Comparison of ENCODE assay signal across 27 cellular contexts in genomic region chr1:232662910-232663309, GRCh38.
"Had no signal": no experiment of that assay in that cellular context is flagged by ENCODE, and none has a peak within 500 bp of the region (broad histone marks: within the 10 kb centered on the region; RNA-seq: fewer than 3 reads in every experiment).

No MANE protein-coding gene starts in this region.

- H3K27me3 ChIP-seq: adrenal gland, cardiac muscle cell, testis, transverse colon had no signal

- H3K36me3 ChIP-seq: adrenal gland, cardiac muscle cell, transverse colon, WERI-Rb-1 had no signal

- H3K4me1 ChIP-seq: foreskin keratinocyte, testis had no signal

- H3K36me3 Mint-ChIP-seq: activated naive CD8-positive, alpha-beta T cell treated with anti-CD3 and anti-CD28 coated beads for 36 hours; brain; naive thymus-derived CD8-positive, alpha-beta T cell had no signal

- H3K9me3 Mint-ChIP-seq: activated naive CD8-positive, alpha-beta T cell treated with anti-CD3 and anti-CD28 coated beads for 36 hours; brain; effector memory CD8-positive, alpha-beta T cell; naive thymus-derived CD8-positive, alpha-beta T cell; T-helper 1 cell treated with Interleukin-12 subunit alpha and Interleukin-12 subunit beta and Interleukin-4 antibody, amounts not matched to agents 30 μg/mL and 1 μg/mL, for 36 hours had no signal

- ATAC-seq: activated CD4-positive, CD25-positive, alpha-beta regulatory T cell treated with anti-CD3 and anti-CD28 coated beads, Interleukin-2, amount 50 U/mL, for 24 hours; effector memory CD8-positive, alpha-beta T cell; foreskin keratinocyte; left ventricle myocardium superior; naive thymus-derived CD8-positive, alpha-beta T cell; right cardiac atrium had no signal

- H3K9me3 ChIP-seq: adrenal gland, testis, transverse colon had no signal

- H3K27ac ChIP-seq: adrenal gland, cardiac muscle cell, foreskin keratinocyte, testis, transverse colon, WERI-Rb-1 had no signal

- H3K4me3 ChIP-seq: adrenal gland, cardiac muscle cell, testis, transverse colon had no signal

- H3K4me3 Mint-ChIP-seq: activated naive CD8-positive, alpha-beta T cell treated with anti-CD3 and anti-CD28 coated beads for 36 hours; brain; effector memory CD8-positive, alpha-beta T cell; naive thymus-derived CD8-positive, alpha-beta T cell; T-helper 1 cell treated with Interleukin-12 subunit alpha and Interleukin-12 subunit beta and Interleukin-4 antibody, amounts not matched to agents 30 μg/mL and 1 μg/mL, for 36 hours had no signal

- H3K27ac Mint-ChIP-seq: activated naive CD8-positive, alpha-beta T cell treated with anti-CD3 and anti-CD28 coated beads for 36 hours; effector memory CD8-positive, alpha-beta T cell; naive thymus-derived CD8-positive, alpha-beta T cell; T-helper 1 cell treated with Interleukin-12 subunit alpha and Interleukin-12 subunit beta and Interleukin-4 antibody, amounts not matched to agents 30 μg/mL and 1 μg/mL, for 36 hours had no signal

- DNase-seq: activated CD4-positive, alpha-beta T cell treated with anti-CD3 and anti-CD28 coated beads for 48 hours; activated CD4-positive, alpha-beta T cell treated with anti-CD3 and anti-CD28 coated beads, Interleukin-2, amount 50 U/mL, for 48 hours; activated CD8-positive, alpha-beta memory T cell treated with anti-CD3 and anti-CD28 coated beads for 24 hours; activated effector memory CD4-positive, alpha-beta T cell treated with Interleukin-2 at 50 U/mL for 16 hours; activated naive CD4-positive, alpha-beta T cell treated with Interleukin-2 at 50 U/mL for 16 hours; activated naive CD8-positive, alpha-beta T cell treated with anti-CD3 and anti-CD28 coated beads for 36 hours; adrenal gland; aorta; cortex of kidney; effector memory CD8-positive, alpha-beta T cell; foreskin keratinocyte; glutamatergic neuron; left ventricle myocardium superior; mammary epithelial cell; midbrain; naive thymus-derived CD8-positive, alpha-beta T cell; stimulated activated CD4-positive, alpha-beta T cell treated with anti-CD3 and anti-CD28 coated beads, Interleukin-2, amount 100 ng/mL, for 48 hours; stimulated activated naive CD4-positive, alpha-beta T cell treated with Interleukin-2 at 50 U/mL for 16 hours; T-helper 9 cell; testis; transverse colon; WERI-Rb-1 had no signal
